Comparison of ENCODE assay signal across 1 cellular context in the genomic region with DNA sequence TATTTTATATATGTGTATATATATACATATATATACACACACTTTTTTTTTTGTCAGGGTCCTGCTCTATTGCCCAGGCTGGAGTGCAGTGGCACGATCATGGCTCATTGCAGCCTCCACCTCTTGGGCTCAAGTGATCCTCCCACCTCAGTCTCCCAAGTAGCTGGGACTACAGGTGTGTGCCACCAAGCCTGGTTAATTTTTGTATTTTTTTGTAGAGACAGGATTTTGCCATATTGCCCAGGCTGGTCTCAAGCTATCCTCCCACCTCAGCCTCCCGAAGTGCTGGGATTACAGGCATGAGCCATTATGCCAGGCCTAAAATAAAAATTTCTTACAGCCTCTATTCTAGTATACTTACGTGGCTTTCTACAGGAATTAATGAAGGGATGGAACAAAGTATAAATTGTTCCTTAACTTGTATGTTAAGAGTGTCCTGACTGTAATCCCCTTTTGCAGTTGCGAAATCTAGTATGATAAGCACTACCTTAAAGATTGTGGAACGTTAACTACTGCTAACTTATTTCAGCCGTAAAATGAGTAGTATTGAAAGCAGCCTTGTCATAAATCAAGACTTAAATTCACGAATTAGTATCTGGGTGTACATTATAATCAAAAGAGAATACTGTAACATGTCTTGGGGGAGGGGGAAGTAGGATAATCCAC.
A peak's percentile ranks its signal among the peaks of the same experiment; 100 is the strongest.
TF ChIP-seq lines count a peak whose summit lies in the region.

No MANE protein-coding gene starts in this region.

TF ChIP-seq in HepG2, 621 proteins besides CTCF, POLR2A, EP300 and RAD21:
- TF ChIP-seq CEBPG (CRISPR knock-in tag; IDR thresholded peaks at IDR 0.05) (0 out of 2 replicates have a peak, but pooled peaks have one; percentile 6), ZBTB3 (CRISPR knock-in tag; IDR thresholded peaks at IDR 0.05; ENCODE audit: borderline replicate concordance, low read depth) (no peak), CEBPB (IDR thresholded peaks at IDR 0.05; ENCODE audit: borderline replicate concordance, low read depth, low read length) (peak; percentile 77)
- TF ChIP-seq, protein P1, sequence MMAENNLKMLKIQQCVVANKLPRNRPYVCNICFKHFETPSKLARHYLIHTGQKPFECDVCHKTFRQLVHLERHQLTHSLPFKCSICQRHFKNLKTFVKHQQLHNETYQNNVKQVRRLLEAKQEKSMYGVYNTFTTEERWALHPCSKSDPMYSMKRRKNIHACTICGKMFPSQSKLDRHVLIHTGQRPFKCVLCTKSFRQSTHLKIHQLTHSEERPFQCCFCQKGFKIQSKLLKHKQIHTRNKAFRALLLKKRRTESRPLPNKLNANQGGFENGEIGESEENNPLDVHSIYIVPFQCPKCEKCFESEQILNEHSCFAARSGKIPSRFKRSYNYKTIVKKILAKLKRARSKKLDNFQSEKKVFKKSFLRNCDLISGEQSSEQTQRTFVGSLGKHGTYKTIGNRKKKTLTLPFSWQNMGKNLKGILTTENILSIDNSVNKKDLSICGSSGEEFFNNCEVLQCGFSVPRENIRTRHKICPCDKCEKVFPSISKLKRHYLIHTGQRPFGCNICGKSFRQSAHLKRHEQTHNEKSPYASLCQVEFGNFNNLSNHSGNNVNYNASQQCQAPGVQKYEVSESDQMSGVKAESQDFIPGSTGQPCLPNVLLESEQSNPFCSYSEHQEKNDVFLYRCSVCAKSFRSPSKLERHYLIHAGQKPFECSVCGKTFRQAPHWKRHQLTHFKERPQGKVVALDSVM (CRISPR knock-in tag; IDR thresholded peaks at IDR 0.05), result peak; percentile 20; the same call in 1 of the 2 replicates
TF ChIP-seq in HepG2: peak in this region for 3.
